ENCODE assay signal across 5 cellular contexts in genomic region chr1:50860702-50861101, GRCh38.
"Had no signal": no experiment of that assay in that cellular context is flagged by ENCODE, and none has a peak within 500 bp of the region (broad histone marks: within the 10 kb centered on the region; RNA-seq: fewer than 3 reads in every experiment).

No MANE protein-coding gene starts in this region.

- FAIRE-seq: G401.6, GM12878, GM12892 had no signal

- DNase-seq: GDM1, GF-D8 had no signal

- ATAC-seq: GM12878 had no signal

- H3K4me3 ChIP-seq: GM12878 had no signal
